8 cellular contexts compared by ENCODE assay signal in the genomic region with DNA sequence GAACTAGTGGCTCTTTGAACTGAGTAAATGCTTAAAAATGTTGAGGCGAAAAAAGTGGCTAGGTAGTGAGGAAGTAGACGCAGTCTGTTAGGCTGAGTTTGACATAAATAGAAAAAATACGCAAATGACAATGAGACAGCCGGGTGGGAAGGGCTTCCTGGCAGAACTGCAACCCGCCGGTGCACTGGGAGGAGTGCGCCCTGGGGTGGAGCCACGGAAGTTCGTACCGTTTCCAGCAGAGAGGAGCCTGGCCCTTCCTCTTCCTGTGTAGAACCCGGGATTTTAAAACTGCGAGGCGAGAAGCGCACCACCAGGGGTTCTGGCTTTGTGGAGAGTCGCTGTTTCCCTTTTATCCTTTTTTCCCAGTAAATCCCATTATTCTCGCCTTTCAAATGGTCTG.
A peak's percentile ranks its signal among the peaks of the same experiment; 100 is the strongest.
DNase-seq lines count a peak whose midpoint lies in the region; ATAC-seq and TF ChIP-seq lines count a peak whose summit lies in the region.

No MANE protein-coding gene starts in this region.

- POLR2A ChIA-PET in CD8-positive, alpha-beta T cell (lab: Charles Lee), result no interaction called here

- DNase-seq in GM19238 (ENCODE audit: insufficient read length, low spot score) (peak; percentile 10), dermis blood vessel endothelial cell (peak; percentile 82), progenitor cell of endocrine pancreas (ENCODE audit: low spot score, unreplicated experiment) (no peak), DMS153 treated with DMSO at 0.1 percent for 48 hours (lab: John Stamatoyannopoulos, UW; ENCODE audit: unreplicated experiment) (no peak)
- DNase-seq in CD8-positive, alpha-beta T cell, result no peak
- DNase-seq in activated effector memory CD4-positive, alpha-beta T cell treated with Interleukin-2 at 50 U/mL for 16 hours, result no peak

- H3K4me1 ChIP-seq in CD8-positive, alpha-beta T cell (ENCODE audit: insufficient read depth, low read length), result no peaks in the 10 kb centered on the region

- H3K27ac ChIP-seq in CD8-positive, alpha-beta T cell (ENCODE audit: low read depth, low read length), result no peak overlapping the region

- no peaks in the 10 kb centered on the region for H3K27me3 ChIP-seq in CD8-positive, alpha-beta T cell (ENCODE audit: insufficient read depth, low read length)

- H3K36me3 Mint-ChIP-seq in progenitor cell of endocrine pancreas (ENCODE audit: insufficient read depth), result no peaks in the 10 kb centered on the region
- H3K36me3 Mint-ChIP-seq in CD8-positive, alpha-beta T cell, result no peaks in the 10 kb centered on the region

- H3K27ac Mint-ChIP-seq in progenitor cell of endocrine pancreas, result no peak overlapping the region
- H3K27ac Mint-ChIP-seq in CD8-positive, alpha-beta T cell, result no peak overlapping the region

- no peaks in the 10 kb centered on the region for H3K9me3 ChIP-seq in CD8-positive, alpha-beta T cell (ENCODE audit: low read length)

- H3K4me3 ChIP-seq in CD8-positive, alpha-beta T cell (ENCODE audit: low read depth, low read length), result no peak overlapping the region

- peak overlapping the region; percentile 22 for H3K4me3 Mint-ChIP-seq in progenitor cell of endocrine pancreas (ENCODE audit: low read depth)
- no peak overlapping the region for H3K4me3 Mint-ChIP-seq in CD8-positive, alpha-beta T cell

- H3K9me3 Mint-ChIP-seq in progenitor cell of endocrine pancreas (ENCODE audit: low read depth), result no peaks in the 10 kb centered on the region
- peaks cover 2% of the 10 kb centered on the region for H3K9me3 Mint-ChIP-seq in CD8-positive, alpha-beta T cell

- no peak for TF ChIP-seq CTCF in progenitor cell of endocrine pancreas (IDR thresholded peaks at IDR 0.05; ENCODE audit: unreplicated experiment)
- no peak for TF ChIP-seq CTCF in CD8-positive, alpha-beta T cell (IDR thresholded peaks at IDR 0.05)

- intact Hi-C loops in CD8-positive, alpha-beta T cell (cut with DNase I, micrococcal nuclease), result no loop called here

- H3K36me3 ChIP-seq in CD8-positive, alpha-beta T cell (ENCODE audit: insufficient read depth, low read length), result no peaks in the 10 kb centered on the region

- peaks cover 5% of the 10 kb centered on the region for H3K4me1 Mint-ChIP-seq in progenitor cell of endocrine pancreas (ENCODE audit: low read depth)
- no peaks in the 10 kb centered on the region for H3K4me1 Mint-ChIP-seq in CD8-positive, alpha-beta T cell (ENCODE audit: low read depth)

- ATAC-seq in HG03066 (IDR thresholded peaks at IDR 0.05; ENCODE audit: low read depth, unreplicated experiment), result peak; percentile 63
- no peak for ATAC-seq in activated CD4-positive, CD25-positive, alpha-beta regulatory T cell treated with anti-CD3 and anti-CD28 coated beads, Interleukin-2, amount 50 U/mL, for 24 hours
- ATAC-seq in CD8-positive, alpha-beta T cell, result no peak

- peaks cover 7% of the 10 kb centered on the region for H3K27me3 Mint-ChIP-seq in progenitor cell of endocrine pancreas
- no peaks in the 10 kb centered on the region for H3K27me3 Mint-ChIP-seq in CD8-positive, alpha-beta T cell (ENCODE audit: low read depth)

- CTCF ChIA-PET in CD8-positive, alpha-beta T cell (lab: Charles Lee), result no interaction called here

Comparison
In these comparisons a context has a peak if more than half of its experiments do, and no peak if none do; other contexts are left out.
1. DNase-seq: peak in GM19238 (single experiment) and dermis blood vessel endothelial cell (single experiment); none in progenitor cell of endocrine pancreas (single experiment), DMS153 treated with DMSO at 0.1 percent for 48 hours (single experiment), CD8-positive, alpha-beta T cell (0 of 7) and activated effector memory CD4-positive, alpha-beta T cell treated with Interleukin-2 at 50 U/mL for 16 hours (single experiment).